In the genomic region with DNA sequence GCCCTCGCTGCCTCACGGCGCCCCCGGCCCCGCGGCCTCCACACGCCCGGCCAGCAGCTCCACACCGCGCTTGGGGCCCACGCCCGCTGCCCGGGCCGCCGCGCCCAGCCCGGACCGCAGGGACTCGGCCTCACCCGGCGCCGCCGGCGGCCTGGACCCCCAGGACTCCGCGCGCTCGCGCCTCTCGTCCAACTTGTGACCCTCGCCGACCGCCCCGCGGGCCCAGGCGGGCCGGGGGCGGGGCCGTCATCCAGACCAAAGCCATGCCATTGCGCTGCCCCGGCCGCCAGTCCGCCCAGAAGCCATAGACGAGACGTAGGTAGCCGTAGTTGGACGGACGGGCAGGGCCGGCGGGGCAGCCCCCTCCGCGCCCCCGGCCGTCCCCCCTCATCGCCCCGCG, we compare ENCODE assay signal across 28 cellular contexts. TPM values are rescaled to one million over a fixed set of nuclear protein-coding genes. Genes with fewer than 3 reads are reported as not detected.
"Had no signal": no experiment of that assay in that cellular context is flagged by ENCODE, and none has a peak within 500 bp of the region (broad histone marks: within the 10 kb centered on the region; RNA-seq: fewer than 3 reads in every experiment).

No MANE protein-coding gene starts in this region.

- ATAC-seq: heart right ventricle; natural killer cell treated with Interleukin-12 subunit alpha and Interleukin-12 subunit beta and Interleukin-15 and Interleukin-18, amount 100 ng/mL, for 72 hours had no signal

- H3K27me3 ChIP-seq: right atrium auricular region had no signal

- H3K27ac ChIP-seq: colonic mucosa, esophagus squamous epithelium, heart right ventricle, prostate gland, right atrium auricular region, sigmoid colon, spleen, thoracic aorta, tibial nerve, upper lobe of left lung had no signal

- H3K4me3 ChIP-seq: colonic mucosa, heart right ventricle, lung, prostate gland, right atrium auricular region, sigmoid colon, thoracic aorta, tibial nerve, upper lobe of left lung had no signal

- FAIRE-seq: islet of Langerhans, urothelium cell line had no signal

- H3K4me1 ChIP-seq: colonic mucosa, prostate gland, right atrium auricular region had no signal

- DNase-seq: colonic mucosa; effector memory CD4-positive, alpha-beta T cell; esophagus squamous epithelium; foreskin melanocyte; glutamatergic neuron; heart right ventricle; hippocampal formation; left cardiac atrium; left ventricle myocardium superior; naive B cell; sigmoid colon; spleen; stimulated activated naive B cell treated with anti-CD40 and anti-IgM and Interleukin-4, amounts not matched to agents 10 μg/mL and 1 μg/mL and 100 μg/mL, for 72 hours had no signal

- H3K9me3 ChIP-seq: colonic mucosa, esophagus squamous epithelium, heart right ventricle, prostate gland, right atrium auricular region, sigmoid colon, spleen, thoracic aorta, tibial nerve, upper lobe of left lung had no signal

RNA-seq across cellular contexts. Expression of gene FGF22, which starts 23.4 kb away (rescaled TPM):
- total RNA-seq: chondrocyte; colonic mucosa; dermis blood vessel endothelial cell; endothelial cell of umbilical vein; epithelial cell of proximal tubule; kidney epithelial cell; left ventricle myocardium superior; natural killer cell treated with Interleukin-12 subunit alpha and Interleukin-12 subunit beta and Interleukin-15 and Interleukin-18, amount 100 ng/mL, for 72 hours; skeletal muscle tissue had no signal

RNA-seq across cellular contexts. Expression of gene HCN2, which starts 26.6 kb away (rescaled TPM):
- total RNA-seq: epithelial cell of proximal tubule, skeletal muscle tissue, thoracic aorta had no signal
